13 cellular contexts compared by ENCODE assay signal in the genomic region with DNA sequence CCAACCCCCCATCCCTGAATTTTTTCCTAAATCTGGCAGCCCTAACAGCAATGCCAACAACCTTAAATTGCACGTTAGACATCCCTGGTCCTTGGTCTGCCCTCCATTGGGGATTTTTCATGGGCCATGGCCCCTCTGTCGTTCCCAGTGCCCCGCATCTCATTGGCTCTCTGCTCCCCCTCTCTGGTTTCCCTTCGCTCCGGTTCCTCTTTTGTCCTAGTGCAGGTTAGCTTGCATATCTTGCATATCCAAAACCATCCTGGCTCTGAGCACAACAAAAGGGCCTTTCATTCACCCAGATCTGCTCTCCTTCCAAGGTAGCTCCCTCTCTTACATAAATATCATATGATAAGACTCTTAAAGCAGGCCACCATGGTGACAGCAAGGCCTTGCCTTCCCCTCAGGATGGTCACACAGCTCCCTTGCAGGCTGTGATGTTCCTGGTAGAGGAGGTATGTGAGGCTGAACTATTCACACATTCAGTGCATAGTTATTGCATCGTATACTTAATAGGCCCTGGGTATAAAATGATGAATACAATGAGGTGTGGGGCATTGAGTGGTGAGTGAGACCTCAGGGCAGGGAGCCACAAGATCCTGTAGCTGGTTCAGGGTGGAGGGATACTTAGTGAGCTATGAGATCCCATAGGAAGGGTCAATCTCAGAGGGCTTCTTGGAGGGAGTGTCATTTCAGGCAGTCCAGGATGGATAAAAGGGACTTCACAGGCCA.
"Had no signal": no experiment of that assay in that cellular context is flagged by ENCODE, and none has a peak within 500 bp of the region (broad histone marks: within the 10 kb centered on the region; RNA-seq: fewer than 3 reads in every experiment).

No MANE protein-coding gene starts in this region.

- H3K27ac ChIP-seq: ascending aorta, esophagus muscularis mucosa, stomach, thoracic aorta had no signal

- H3K4me3 ChIP-seq: ascending aorta, esophagus muscularis mucosa, lung, stomach, thoracic aorta had no signal

- H3K36me3 ChIP-seq: ascending aorta, esophagus muscularis mucosa, stomach, thoracic aorta had no signal

- H3K9me3 Mint-ChIP-seq: activated naive CD8-positive, alpha-beta T cell treated with anti-CD3 and anti-CD28 coated beads, Interleukin-2, amount 50 U/mL, for 24 hours; naive thymus-derived CD8-positive, alpha-beta T cell had no signal

- H3K27ac Mint-ChIP-seq: activated naive CD8-positive, alpha-beta T cell treated with anti-CD3 and anti-CD28 coated beads, Interleukin-2, amount 50 U/mL, for 24 hours had no signal

- H3K4me3 Mint-ChIP-seq: activated naive CD8-positive, alpha-beta T cell treated with anti-CD3 and anti-CD28 coated beads, Interleukin-2, amount 50 U/mL, for 24 hours had no signal

- ATAC-seq: activated naive CD8-positive, alpha-beta T cell treated with anti-CD3 and anti-CD28 coated beads, Interleukin-2, amount 50 U/mL, for 24 hours; left colon; naive thymus-derived CD8-positive, alpha-beta T cell; sciatic nerve had no signal

- H3K36me3 Mint-ChIP-seq: naive thymus-derived CD8-positive, alpha-beta T cell had no signal

- H3K27me3 ChIP-seq: ascending aorta, esophagus muscularis mucosa, stomach had no signal

- H3K9me3 ChIP-seq: ascending aorta, esophagus muscularis mucosa, stomach, thoracic aorta had no signal

- DNase-seq: activated CD4-positive, alpha-beta T cell treated with anti-CD3 and anti-CD28 coated beads, Interleukin-2, amount 50 U/mL, for 4 hours; activated CD4-positive, CD25-positive, alpha-beta regulatory T cell treated with anti-CD3 and anti-CD28 coated beads, Interleukin-2, amount 50 U/mL, for 72 hours; activated naive CD8-positive, alpha-beta T cell treated with anti-CD3 and anti-CD28 coated beads, Interleukin-2, amount 50 U/mL, for 24 hours; activated T-cell treated with anti-CD3 and anti-CD28 coated beads, Interleukin-2, amount 50 U/mL, for 48 hours; left colon; naive thymus-derived CD8-positive, alpha-beta T cell; occipital lobe; stomach had no signal
